8 cellular contexts compared by ENCODE assay signal in the genomic region with DNA sequence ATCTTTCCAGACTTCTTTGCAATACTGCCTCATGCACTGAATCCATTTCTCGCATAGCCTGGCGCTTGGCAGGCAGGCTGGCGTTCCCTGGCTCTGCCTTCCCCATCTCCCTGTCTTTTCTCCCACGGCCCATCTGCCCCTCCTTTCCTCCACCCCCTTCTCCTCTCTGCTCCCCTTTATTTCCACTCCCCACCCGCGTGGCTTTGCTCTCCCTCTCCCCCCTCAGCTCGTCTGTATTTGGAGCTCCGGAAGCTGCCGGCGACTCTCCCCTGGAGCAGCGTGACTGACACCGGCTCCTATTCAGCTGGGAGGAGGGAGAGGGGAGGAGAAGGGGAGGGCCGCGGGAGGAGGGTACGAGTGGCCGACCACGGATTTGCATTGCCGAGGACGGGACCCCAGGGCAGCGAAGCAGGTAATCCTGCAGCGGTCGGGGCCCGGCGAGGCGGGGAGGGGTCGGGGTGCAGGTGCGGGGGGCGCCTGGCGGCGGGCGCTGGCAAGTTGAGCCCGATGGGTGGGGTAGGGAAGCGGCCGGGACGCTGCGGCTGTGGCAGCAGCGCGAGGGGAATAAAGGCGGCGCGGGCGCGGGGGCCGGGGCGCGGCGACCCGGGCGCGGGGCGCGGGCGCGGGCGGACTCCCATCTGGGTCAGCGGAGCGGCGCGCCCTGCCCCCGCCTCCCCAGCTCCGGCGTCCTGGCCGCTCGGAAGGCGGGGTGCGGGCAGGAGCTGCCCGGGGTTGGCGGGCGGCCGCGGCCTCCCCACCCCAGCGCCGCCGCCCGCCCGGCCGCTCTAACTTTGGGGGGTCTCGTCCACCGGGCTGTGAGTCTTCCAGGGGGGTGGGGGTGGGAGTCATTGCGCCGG. TPM values are rescaled to one million over a fixed set of nuclear protein-coding genes. Genes with fewer than 3 reads are reported as not detected.
DNase-seq lines count a peak whose midpoint lies in the region; ATAC-seq and TF ChIP-seq lines count a peak whose summit lies in the region.

A gene with protein sequence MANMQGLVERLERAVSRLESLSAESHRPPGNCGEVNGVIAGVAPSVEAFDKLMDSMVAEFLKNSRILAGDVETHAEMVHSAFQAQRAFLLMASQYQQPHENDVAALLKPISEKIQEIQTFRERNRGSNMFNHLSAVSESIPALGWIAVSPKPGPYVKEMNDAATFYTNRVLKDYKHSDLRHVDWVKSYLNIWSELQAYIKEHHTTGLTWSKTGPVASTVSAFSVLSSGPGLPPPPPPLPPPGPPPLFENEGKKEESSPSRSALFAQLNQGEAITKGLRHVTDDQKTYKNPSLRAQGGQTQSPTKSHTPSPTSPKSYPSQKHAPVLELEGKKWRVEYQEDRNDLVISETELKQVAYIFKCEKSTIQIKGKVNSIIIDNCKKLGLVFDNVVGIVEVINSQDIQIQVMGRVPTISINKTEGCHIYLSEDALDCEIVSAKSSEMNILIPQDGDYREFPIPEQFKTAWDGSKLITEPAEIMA (plus strand): TSS at position 261 of the 857 bp plus-strand sequence. CDS start 27,961 bp downstream, outside the sequence.

- ATAC-seq in mucosa of descending colon (peak; percentile 86), upper lobe of right lung (peak; percentile 90)

- H4K20me1 ChIP-seq in fibroblast of lung (ENCODE audit: control insufficient read depth, extremely low read depth, insufficient read depth, low read length) = no peaks in the 10 kb centered on the region

- peaks cover 6% of the 10 kb centered on the region for H3K4me1 ChIP-seq in fibroblast of lung (ENCODE audit: control insufficient read depth, extremely low read depth, insufficient read depth, low read length)
- no peaks in the 10 kb centered on the region for H3K4me1 ChIP-seq in mucosa of descending colon (ENCODE audit: low read depth)
- no peaks in the 10 kb centered on the region for H3K4me1 ChIP-seq in upper lobe of right lung

- DNase-seq in COLO668 (lab: John Stamatoyannopoulos, UW; ENCODE audit: unreplicated experiment) (peak; percentile 63), fibroblast of lung (ENCODE audit: low read depth in 2 of 2) (peak; percentile 40 to 80), mucosa of descending colon (peak; percentile 52 to 70 (median 62)), upper lobe of right lung (peak; percentile 76)
- DNase-seq in activated CD8-positive, alpha-beta memory T cell treated with anti-CD3 and anti-CD28 coated beads, Interleukin-2, amount 50 U/mL, for 4 hours = no peak
- no peak for DNase-seq in NK-92 treated with Interleukin-12 subunit alpha and Interleukin-12 subunit beta, amount 100 ng/mL, for 24 hours (lab: John Stamatoyannopoulos, UW)

- H3K27ac ChIP-seq in VCaP = peak within 1 kb of the TSS; percentile 52; the same call in 1 of the 2 replicates
- H3K27ac ChIP-seq in fibroblast of lung (ENCODE audit: insufficient read depth, low read length) = peak within 1 kb of the TSS; percentile 69
- H3K27ac ChIP-seq in upper lobe of right lung = peak within 1 kb of the TSS; percentile 18

- H3K27me3 ChIP-seq in fibroblast of lung (ENCODE audit: control insufficient read depth, insufficient read depth, low read length) (no peaks in the 10 kb centered on the region), upper lobe of right lung (peaks cover 8% of the 10 kb centered on the region)

- peak within 1 kb of the TSS; percentile 75 to 80 (median 76) for H3K4me3 ChIP-seq in fibroblast of lung (replicated peaks in 1 of 4; ENCODE audit: control extremely low read depth in 1 of 4, insufficient read depth in 1 of 4, low read depth in 3 of 4, low read length in 4 of 4)
- H3K4me3 ChIP-seq in mucosa of descending colon = peak within 1 kb of the TSS; percentile 20
- H3K4me3 ChIP-seq in upper lobe of right lung = peak within 1 kb of the TSS; percentile 57

- TF ChIP-seq CTCF in VCaP (conservative IDR thresholded peaks at IDR 0.05) (no peak), fibroblast of lung (conservative IDR thresholded peaks at IDR 0.05 in 1 of 2, IDR thresholded peaks at IDR 0.05 in 1 of 2; ENCODE audit: low read depth in 1 of 2, low read length in 2 of 2) (no peak), mucosa of descending colon (IDR thresholded peaks at IDR 0.05) (no peak), upper lobe of right lung (IDR thresholded peaks at IDR 0.05) (no peak)

- no peak for TF ChIP-seq RAD21 in Ishikawa (IDR thresholded peaks at IDR 0.05; ENCODE audit: low read depth)

- peak within 1 kb of the TSS; percentile 86 for H3K4me2 ChIP-seq in fibroblast of lung (ENCODE audit: extremely low read depth, insufficient read depth, low read length)

- intact Hi-C loops in mucosa of descending colon (cut with DNase I, micrococcal nuclease) (loop anchor here in 1 of 2 donors (10.0 kb wide), 1 partner anchor 191 kb away; no protein-coding TSS in a partner anchor), upper lobe of right lung (cut with DNase I) (no loop called here)

- peaks cover 2% of the 10 kb centered on the region for H3K79me2 ChIP-seq in fibroblast of lung (ENCODE audit: control insufficient read depth, insufficient read depth, low read length)

- no peaks in the 10 kb centered on the region for H3K9me3 ChIP-seq in fibroblast of lung (ENCODE audit: control insufficient read depth, insufficient read depth, low read depth, low read length)
- no peaks in the 10 kb centered on the region for H3K9me3 ChIP-seq in mucosa of descending colon
- no peaks in the 10 kb centered on the region for H3K9me3 ChIP-seq in upper lobe of right lung

- no peak for TF ChIP-seq EP300 in Ishikawa (IDR thresholded peaks at IDR 0.05; ENCODE audit: borderline replicate concordance)

- no peaks in the 10 kb centered on the region for H3K36me3 ChIP-seq in fibroblast of lung (ENCODE audit: control insufficient read depth, insufficient read depth, low read length)
- no peaks in the 10 kb centered on the region for H3K36me3 ChIP-seq in mucosa of descending colon (ENCODE audit: low read depth)
- H3K36me3 ChIP-seq in upper lobe of right lung = no peaks in the 10 kb centered on the region

- peak within 1 kb of the TSS; percentile 78 for H2AFZ ChIP-seq in fibroblast of lung (ENCODE audit: low read length)

- H3K9ac ChIP-seq in fibroblast of lung (ENCODE audit: insufficient read depth, low read length) = peak within 1 kb of the TSS; percentile 53

TF ChIP-seq in Ishikawa, 13 proteins besides CTCF, POLR2A, EP300 and RAD21:
- TF ChIP-seq ZBTB7A (IDR thresholded peaks at IDR 0.05; ENCODE audit: low read depth) = peak; percentile 92
- TF ChIP-seq EGR1 (IDR thresholded peaks at IDR 0.05) = no peak
- no peak for TF ChIP-seq CEBPB (IDR thresholded peaks at IDR 0.05)
- TF ChIP-seq CREB1 (IDR thresholded peaks at IDR 0.05; ENCODE audit: low read depth) = no peak
- TF ChIP-seq, protein P1, sequence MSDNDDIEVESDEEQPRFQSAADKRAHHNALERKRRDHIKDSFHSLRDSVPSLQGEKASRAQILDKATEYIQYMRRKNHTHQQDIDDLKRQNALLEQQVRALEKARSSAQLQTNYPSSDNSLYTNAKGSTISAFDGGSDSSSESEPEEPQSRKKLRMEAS (IDR thresholded peaks at IDR 0.05) = peak; percentile 59; the same call in 1 of the 2 replicates
- no peak for TF ChIP-seq FOXM1 (IDR thresholded peaks at IDR 0.05; ENCODE audit: borderline replicate concordance, low read depth)

RNA-seq across cellular contexts. Expression of the gene that starts here (rescaled TPM):
- total RNA-seq in fibroblast of lung (2.6 and 8.6 TPM in 2 replicates), mucosa of descending colon (10 to 100 TPM in 1 of 3 donors, 1 to 10 TPM in 2; 2.2 to 56.1 (median 3.4) TPM), upper lobe of right lung (7.2 TPM)
- polyA plus RNA-seq in fibroblast of lung = 23.4 and 38.1 TPM in 2 replicates
- polyA plus RNA-seq in fibroblast of lung (2012) = 12.1 and 18.6 TPM in 2 replicates
- 8.3 and 16.3 TPM in 2 replicates for polyA minus RNA-seq in fibroblast of lung (ENCODE audit: low replicate concordance)

Comparison
In these comparisons a context has a peak if more than half of its experiments do, and no peak if none do; other contexts are left out.
1. DNase-seq: peak in COLO668 (single experiment), fibroblast of lung (2 of 2), mucosa of descending colon (3 of 3) and upper lobe of right lung (single experiment); none in activated CD8-positive, alpha-beta memory T cell treated with anti-CD3 and anti-CD28 coated beads, Interleukin-2, amount 50 U/mL, for 4 hours (single experiment) and NK-92 treated with Interleukin-12 subunit alpha and Interleukin-12 subunit beta, amount 100 ng/mL, for 24 hours (single experiment).
2. H3K27ac ChIP-seq: peak in every context shown above with its lines; median percentile 69 in fibroblast of lung; 52 in VCaP; 18 in upper lobe of right lung.
3. H3K4me3 ChIP-seq: peak in every context shown above with its lines; median percentile 76 in fibroblast of lung; 57 in upper lobe of right lung; 20 in mucosa of descending colon.